ENCODE assay signal across 14 cellular contexts in the genomic region with DNA sequence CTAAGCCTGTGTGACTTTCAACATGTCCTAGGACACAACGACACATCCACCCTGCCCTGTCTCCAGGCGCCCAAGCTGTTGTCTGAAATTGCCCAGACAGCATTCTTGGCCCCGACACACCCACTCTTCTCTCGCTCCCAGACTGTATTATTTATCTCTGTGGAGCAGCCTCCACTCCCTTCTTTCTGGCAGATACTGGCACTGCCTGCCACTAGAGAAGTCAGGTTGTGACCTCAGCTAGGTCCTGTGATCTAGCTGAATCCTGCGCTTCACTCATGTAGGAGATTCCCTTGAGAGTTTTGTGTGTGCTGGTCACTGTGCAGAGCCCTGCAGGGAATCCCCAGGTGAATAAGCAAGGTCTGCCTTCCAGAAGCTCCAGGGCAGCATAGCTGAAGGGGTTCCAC.
DNase-seq lines count a peak whose midpoint lies in the region; ATAC-seq and TF ChIP-seq lines count a peak whose summit lies in the region.
"Had no signal": no experiment of that assay in that cellular context is flagged by ENCODE, and none has a peak within 500 bp of the region (broad histone marks: within the 10 kb centered on the region; RNA-seq: fewer than 3 reads in every experiment).

No MANE protein-coding gene starts in this region.

- no peak overlapping the region for H3K4me3 ChIP-seq in fibroblast of villous mesenchyme (ENCODE audit: low read depth, low read length)
- H3K4me3 ChIP-seq: spleen had no signal

- TF ChIP-seq CTCF in fibroblast of villous mesenchyme (IDR thresholded peaks at IDR 0.05; ENCODE audit: insufficient read depth, low read depth, low read length) = no peak

- ATAC-seq in GM21381 (IDR thresholded peaks at IDR 0.05; ENCODE audit: unreplicated experiment) (no peak), GM21360 (IDR thresholded peaks at IDR 0.05; ENCODE audit: unreplicated experiment) (no peak)

- DNase-seq in AG20443 (ENCODE audit: low spot score) = peak; percentile 52
- peak; percentile 33 for DNase-seq in NCI-H146 treated with DMSO at 0.1 percent for 48 hours (lab: John Stamatoyannopoulos, UW; ENCODE audit: unreplicated experiment)
- DNase-seq in fibroblast of villous mesenchyme (ENCODE audit: low read depth) = peak; percentile 11
- peak; percentile 80 for DNase-seq in mucosa of gallbladder (ENCODE audit: low spot score)
- no peak for DNase-seq in medulla oblongata (ENCODE audit: extremely low spot score)
- DNase-seq in NCI-H1694 (lab: John Stamatoyannopoulos, UW) = no peak
- DNase-seq: activated CD4-positive, alpha-beta T cell treated with anti-CD3 and anti-CD28 coated beads, Interleukin-2, amount 50 U/mL, for 48 hours; amniotic stem cell; KBM-7; mesendoderm; NCI-H1694 treated with DMSO at 0.1 percent for 48 hours; spleen had no signal

Comparison
In these comparisons a context has a peak if more than half of its experiments do, and no peak if none do; other contexts are left out.
1. DNase-seq: peak in AG20443 (single experiment), NCI-H146 treated with DMSO at 0.1 percent for 48 hours (single experiment), fibroblast of villous mesenchyme (single experiment) and mucosa of gallbladder (single experiment); none in medulla oblongata (single experiment) and NCI-H1694 (single experiment).